In the genomic region with DNA sequence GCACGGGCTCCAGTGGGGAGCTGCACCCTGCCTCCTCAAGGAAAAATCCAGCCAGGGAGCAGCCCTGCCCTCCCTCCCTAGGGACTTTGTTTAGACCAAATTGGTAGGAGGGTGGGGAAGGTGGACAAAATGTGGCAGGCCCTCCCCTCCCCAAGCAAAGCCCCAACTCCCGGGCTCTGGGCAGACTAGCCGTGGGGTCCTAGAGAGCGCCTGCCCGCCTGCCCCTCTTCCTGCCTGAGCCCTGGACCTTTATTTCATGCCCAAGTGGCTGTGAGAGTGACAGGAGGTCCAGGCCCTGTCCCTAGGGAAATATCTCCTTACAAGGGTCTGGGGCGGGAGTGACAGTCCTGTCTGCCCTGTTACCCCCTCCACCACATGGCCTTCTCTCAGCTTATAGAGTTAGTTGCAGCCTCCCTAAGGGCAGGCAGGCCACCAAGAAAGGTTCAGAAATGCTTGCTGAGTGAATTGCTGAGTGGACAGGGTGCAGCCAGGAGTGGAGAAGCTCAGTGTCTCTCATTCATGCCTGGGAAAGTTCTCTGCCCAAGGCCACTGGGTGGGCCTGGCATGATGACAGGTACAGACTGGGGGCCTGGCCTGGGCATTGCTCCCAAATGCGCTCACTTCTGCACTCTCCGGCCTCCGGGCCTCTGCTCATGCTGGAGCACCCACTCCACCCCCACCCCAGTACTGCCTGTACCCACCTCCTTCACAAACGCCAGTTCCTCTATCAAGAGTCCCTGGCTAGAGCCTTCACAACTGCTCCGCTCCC, we compare ENCODE assay signal across 9 cellular contexts. TPM values are rescaled to one million over a fixed set of nuclear protein-coding genes. Genes with fewer than 3 reads are reported as not detected.
DNase-seq lines count a peak whose midpoint lies in the region; ATAC-seq lines count a peak whose summit lies in the region.
"Had no signal": no experiment of that assay in that cellular context is flagged by ENCODE, and none has a peak within 500 bp of the region (broad histone marks: within the 10 kb centered on the region; RNA-seq: fewer than 3 reads in every experiment).

No MANE protein-coding gene starts in this region.

- intact Hi-C loops in activated CD4-positive, alpha-beta memory T cell treated with anti-CD3 and anti-CD28 coated beads for 36 hours (cut with micrococcal nuclease), result loop anchor here (5.0 to 10.0 kb wide), 3 partner anchors 222 to 605 kb away; a partner anchor contains a TSS

- no peak overlapping the region for H3K9ac ChIP-seq in stomach smooth muscle (ENCODE audit: low read length in 2 of 2)

- ATAC-seq in activated CD8-positive, alpha-beta memory T cell treated with anti-CD3 and anti-CD28 coated beads, Interleukin-2, amount 10 ng/mL, durations not matched to agents 7 days and 5 days, result no peak
- ATAC-seq in activated CD4-positive, CD25-positive, alpha-beta regulatory T cell treated with anti-CD3 and anti-CD28 coated beads, Interleukin-2, amount 50 U/mL, for 24 hours, result no peak

- no peaks in the 10 kb centered on the region for H3K9me3 ChIP-seq in stomach smooth muscle (ENCODE audit: control insufficient read depth in 2 of 2, low read length in 2 of 2)

- POLR2A ChIA-PET in activated CD4-positive, alpha-beta memory T cell treated with anti-CD3 and anti-CD28 coated beads for 36 hours (lab: Charles Lee), result interaction anchor here (0.6 to 12.2 kb wide), 9 partner anchors 10 to 817 kb away, joined by 3 to 240 read pairs (median 31); a partner anchor contains a TSS

- H3K9me3 Mint-ChIP-seq in activated CD8-positive, alpha-beta memory T cell treated with anti-CD3 and anti-CD28 coated beads, Interleukin-2, amount 10 ng/mL, durations not matched to agents 7 days and 5 days (ENCODE audit: low read depth), result no peaks in the 10 kb centered on the region
- H3K9me3 Mint-ChIP-seq in activated CD4-positive, alpha-beta memory T cell treated with anti-CD3 and anti-CD28 coated beads for 36 hours, result peaks cover 5% of the 10 kb centered on the region

- H3K36me3 Mint-ChIP-seq in activated CD8-positive, alpha-beta memory T cell treated with anti-CD3 and anti-CD28 coated beads, Interleukin-2, amount 10 ng/mL, durations not matched to agents 7 days and 5 days, result peaks cover 14% of the 10 kb centered on the region
- H3K36me3 Mint-ChIP-seq in activated CD4-positive, alpha-beta memory T cell treated with anti-CD3 and anti-CD28 coated beads for 36 hours, result peaks cover 24% of the 10 kb centered on the region

- H3K36me3 ChIP-seq in stomach smooth muscle (ENCODE audit: control insufficient read depth in 2 of 2, insufficient read depth in 2 of 2, low read length in 2 of 2), result peaks cover 0 to 2% of the 10 kb centered on the region in 2 donors

- H3K27ac ChIP-seq in layer of hippocampus (ENCODE audit: low read depth, low read length) (peak overlapping the region; percentile 87), stomach smooth muscle (ENCODE audit: low read length) (peak overlapping the region; percentile 62)

- no peak for DNase-seq in activated CD8-positive, alpha-beta memory T cell treated with anti-CD3 and anti-CD28 coated beads, Interleukin-2, amount 10 ng/mL, durations not matched to agents 7 days and 5 days
- DNase-seq in activated CD8-positive, alpha-beta memory T cell treated with anti-CD3 and anti-CD28 coated beads, Interleukin-2, amount 50 U/mL, for 4 hours, result no peak
- no peak for DNase-seq in activated CD4-positive, alpha-beta memory T cell treated with anti-CD3 and anti-CD28 coated beads for 36 hours
- no peak for DNase-seq in epidermal melanocyte (ENCODE audit: insufficient read length, low spot score)
- DNase-seq in NCI-H2107 treated with DMSO at 0.1 percent for 48 hours (lab: John Stamatoyannopoulos, UW; ENCODE audit: unreplicated experiment), result no peak
- DNase-seq: NCI-H2227 treated with DMSO at 0.1 percent for 48 hours had no signal

- peak overlapping the region; percentile 21 for H3K4me3 Mint-ChIP-seq in activated CD8-positive, alpha-beta memory T cell treated with anti-CD3 and anti-CD28 coated beads, Interleukin-2, amount 10 ng/mL, durations not matched to agents 7 days and 5 days
- peak overlapping the region; percentile 100 for H3K4me3 Mint-ChIP-seq in activated CD4-positive, alpha-beta memory T cell treated with anti-CD3 and anti-CD28 coated beads for 36 hours

- H3K27me3 ChIP-seq in layer of hippocampus (ENCODE audit: control insufficient read depth, insufficient read depth, low read length) (no peaks in the 10 kb centered on the region), stomach smooth muscle (ENCODE audit: control insufficient read depth in 1 of 2, insufficient read depth in 2 of 2, low read length in 2 of 2) (no peaks in the 10 kb centered on the region)

- H3K27ac Mint-ChIP-seq in activated CD8-positive, alpha-beta memory T cell treated with anti-CD3 and anti-CD28 coated beads, Interleukin-2, amount 10 ng/mL, durations not matched to agents 7 days and 5 days, result peak overlapping the region; percentile 92
- H3K27ac Mint-ChIP-seq in activated CD4-positive, alpha-beta memory T cell treated with anti-CD3 and anti-CD28 coated beads for 36 hours, result peak overlapping the region; percentile 99

- CTCF ChIA-PET in activated CD8-positive, alpha-beta memory T cell treated with anti-CD3 and anti-CD28 coated beads, Interleukin-2, amount 10 ng/mL, durations not matched to agents 7 days and 5 days (lab: Charles Lee), result interaction anchor here (0.7 to 12.6 kb wide), 12 partner anchors 8 to 281 kb away, joined by 3 to 98 read pairs (median 6); a partner anchor contains a TSS
- CTCF ChIA-PET in activated CD4-positive, alpha-beta memory T cell treated with anti-CD3 and anti-CD28 coated beads for 36 hours (lab: Charles Lee), result interaction anchor here (0.7 to 8.9 kb wide), 6 partner anchors 9 to 281 kb away, joined by 3 to 100 read pairs (median 4); a partner anchor contains a TSS

- no peaks in the 10 kb centered on the region for H3K27me3 Mint-ChIP-seq in activated CD8-positive, alpha-beta memory T cell treated with anti-CD3 and anti-CD28 coated beads, Interleukin-2, amount 10 ng/mL, durations not matched to agents 7 days and 5 days
- peaks cover 5% of the 10 kb centered on the region for H3K27me3 Mint-ChIP-seq in activated CD4-positive, alpha-beta memory T cell treated with anti-CD3 and anti-CD28 coated beads for 36 hours

- H3K4me3 ChIP-seq in stomach smooth muscle (ENCODE audit: low read length in 2 of 2), result no peak overlapping the region

- H3K4me1 Mint-ChIP-seq in activated CD8-positive, alpha-beta memory T cell treated with anti-CD3 and anti-CD28 coated beads, Interleukin-2, amount 10 ng/mL, durations not matched to agents 7 days and 5 days, result peaks cover 79% of the 10 kb centered on the region
- H3K4me1 Mint-ChIP-seq in activated CD4-positive, alpha-beta memory T cell treated with anti-CD3 and anti-CD28 coated beads for 36 hours (ENCODE audit: low read depth), result peaks cover 73% of the 10 kb centered on the region

- peaks cover 56% of the 10 kb centered on the region for H3K4me1 ChIP-seq in stomach smooth muscle (ENCODE audit: control insufficient read depth, insufficient read depth, low read length)

RNA-seq across cellular contexts. Expression of a gene that starts 25.2 kb away (rescaled TPM):
- total RNA-seq in activated CD8-positive, alpha-beta memory T cell treated with anti-CD3 and anti-CD28 coated beads, Interleukin-2, amount 10 ng/mL, durations not matched to agents 7 days and 5 days, result 10 to 100 TPM; 25.5 to 31.4 TPM
- 10 to 100 TPM; 18.9 to 19.8 TPM for total RNA-seq in activated CD4-positive, alpha-beta memory T cell treated with anti-CD3 and anti-CD28 coated beads for 36 hours

RNA-seq across cellular contexts. Expression of a gene that starts 55.8 kb away (rescaled TPM):
- total RNA-seq in activated CD8-positive, alpha-beta memory T cell treated with anti-CD3 and anti-CD28 coated beads, Interleukin-2, amount 10 ng/mL, durations not matched to agents 7 days and 5 days, result 100 to 1,000 TPM; 291 to 293 TPM
- total RNA-seq in activated CD4-positive, alpha-beta memory T cell treated with anti-CD3 and anti-CD28 coated beads for 36 hours, result 100 to 1,000 TPM; 637 TPM
